Comparison of ENCODE assay signal across 11 cellular contexts in genomic region chr4:123340381-123340701, GRCh38. TPM values are rescaled to one million over a fixed set of nuclear protein-coding genes. Genes with fewer than 3 reads are reported as not detected.
DNase-seq lines count a peak whose midpoint lies in the region; ATAC-seq and TF ChIP-seq lines count a peak whose summit lies in the region.
"Had no signal": no experiment of that assay in that cellular context is flagged by ENCODE, and none has a peak within 500 bp of the region (broad histone marks: within the 10 kb centered on the region; RNA-seq: fewer than 3 reads in every experiment).

No MANE protein-coding gene starts in this region.

- BruUV-seq in PC-9 (replicated peaks; lab: Mats Ljungman, UMichigan), result no TSS peak

- no peaks in the 10 kb centered on the region for H3K79me2 ChIP-seq in PC-9 (ENCODE audit: low read depth)
- no peaks in the 10 kb centered on the region for H3K79me2 ChIP-seq in fibroblast of lung (ENCODE audit: control insufficient read depth, insufficient read depth, low read length)

- H3K36me3 Mint-ChIP-seq in progenitor cell of endocrine pancreas (ENCODE audit: insufficient read depth), result no peaks in the 10 kb centered on the region
- H3K36me3 Mint-ChIP-seq: activated naive CD8-positive, alpha-beta T cell had no signal

- no peak overlapping the region for H3K4me3 Mint-ChIP-seq in progenitor cell of endocrine pancreas (ENCODE audit: low read depth)
- H3K4me3 Mint-ChIP-seq: activated naive CD8-positive, alpha-beta T cell; T-helper 17 cell had no signal

- H3K36me3 ChIP-seq in PC-9 (ENCODE audit: low read depth) (no peaks in the 10 kb centered on the region), fibroblast of lung (ENCODE audit: control insufficient read depth, insufficient read depth, low read length) (no peaks in the 10 kb centered on the region)
- H3K36me3 ChIP-seq: upper lobe of left lung had no signal

- H3K27ac ChIP-seq in PC-9, result peak overlapping the region; percentile 72
- H3K27ac ChIP-seq in fibroblast of lung (ENCODE audit: insufficient read depth, low read length), result peak overlapping the region; percentile 40
- H3K27ac ChIP-seq: upper lobe of left lung had no signal

- H3K4me1 Mint-ChIP-seq in progenitor cell of endocrine pancreas (ENCODE audit: low read depth), result peaks cover 3% of the 10 kb centered on the region
- H3K4me1 Mint-ChIP-seq: T-helper 17 cell had no signal

- ATAC-seq in HG02763 (IDR thresholded peaks at IDR 0.05; ENCODE audit: unreplicated experiment) (no peak), GM21576 (IDR thresholded peaks at IDR 0.05; ENCODE audit: unreplicated experiment) (no peak), GM21381 (IDR thresholded peaks at IDR 0.05; ENCODE audit: unreplicated experiment) (no peak)
- ATAC-seq: T-helper 17 cell had no signal

- CTCF ChIA-PET in PC-9 (lab: Charles Lee), result no interaction called here

- H3K27me3 ChIP-seq in PC-9 (ENCODE audit: insufficient read depth, low read depth), result no peaks in the 10 kb centered on the region
- no peaks in the 10 kb centered on the region for H3K27me3 ChIP-seq in fibroblast of lung (ENCODE audit: control insufficient read depth, insufficient read depth, low read length)
- H3K27me3 ChIP-seq: upper lobe of left lung had no signal

- intact Hi-C loops in PC-9 (cut with micrococcal nuclease; ENCODE audit: unreplicated experiment), result no loop called here

- peaks cover 4% of the 10 kb centered on the region for H3K9me3 Mint-ChIP-seq in progenitor cell of endocrine pancreas (ENCODE audit: low read depth)

- DNase-seq in ELR (ENCODE audit: low read depth) (peak; percentile 91), PC-9 (peak; percentile 16 to 94), fibroblast of lung (ENCODE audit: low read depth in 2 of 2) (peak; percentile 89 to 92), renal cortical epithelial cell (ENCODE audit: low read depth) (peak; percentile 95), progenitor cell of endocrine pancreas (ENCODE audit: low spot score, unreplicated experiment) (no peak)
- DNase-seq: T-helper 17 cell, upper lobe of left lung had no signal

- H3F3A ChIP-seq in PC-9 (ENCODE audit: insufficient read depth, low read depth), result peaks cover 11% of the 10 kb centered on the region

- H3K9me2 ChIP-seq in PC-9 (ENCODE audit: insufficient read depth), result no peaks in the 10 kb centered on the region

- no peak overlapping the region for H3K9ac ChIP-seq in fibroblast of lung (ENCODE audit: insufficient read depth, low read length)

- H3K4me2 ChIP-seq in PC-9 (peak overlapping the region; percentile 36), fibroblast of lung (ENCODE audit: extremely low read depth, insufficient read depth, low read length) (no peak overlapping the region)

- TF ChIP-seq CTCF in PC-9 (conservative IDR thresholded peaks at IDR 0.05) (no peak), fibroblast of lung (conservative IDR thresholded peaks at IDR 0.05 in 1 of 2, IDR thresholded peaks at IDR 0.05 in 1 of 2; ENCODE audit: low read depth in 1 of 2, low read length in 2 of 2) (no peak), progenitor cell of endocrine pancreas (IDR thresholded peaks at IDR 0.05; ENCODE audit: unreplicated experiment) (no peak)

- no peak overlapping the region for H3K27ac Mint-ChIP-seq in progenitor cell of endocrine pancreas
- H3K27ac Mint-ChIP-seq: activated naive CD8-positive, alpha-beta T cell; T-helper 17 cell had no signal

- H3K27me3 Mint-ChIP-seq in progenitor cell of endocrine pancreas, result no peaks in the 10 kb centered on the region

- peaks cover 4% of the 10 kb centered on the region; the same call in 1 of the 2 replicates for H3K9me3 ChIP-seq in PC-9 (ENCODE audit: insufficient read depth, low read depth)
- H3K9me3 ChIP-seq in fibroblast of lung (ENCODE audit: control insufficient read depth, insufficient read depth, low read depth, low read length), result no peaks in the 10 kb centered on the region
- H3K9me3 ChIP-seq: upper lobe of left lung had no signal

- H3K4me3 ChIP-seq in PC-9, result no peak overlapping the region
- H3K4me3 ChIP-seq in fibroblast of lung (replicated peaks in 1 of 4; ENCODE audit: control extremely low read depth in 1 of 4, insufficient read depth in 1 of 4, low read depth in 3 of 4, low read length in 4 of 4), result no peak overlapping the region
- H3K4me3 ChIP-seq: upper lobe of left lung had no signal

- POLR2A ChIA-PET in PC-9 (lab: Charles Lee; ENCODE audit: unreplicated experiment), result no interaction called here

- no peaks in the 10 kb centered on the region for H4K20me1 ChIP-seq in PC-9 (ENCODE audit: insufficient read depth)
- no peaks in the 10 kb centered on the region for H4K20me1 ChIP-seq in fibroblast of lung (ENCODE audit: control insufficient read depth, extremely low read depth, insufficient read depth, low read length)

- H3K4me1 ChIP-seq in PC-9 (replicated peaks; ENCODE audit: insufficient read depth) (peaks cover 18% of the 10 kb centered on the region), fibroblast of lung (ENCODE audit: control insufficient read depth, extremely low read depth, insufficient read depth, low read length) (peaks cover 3% of the 10 kb centered on the region)
- H3K4me1 ChIP-seq: upper lobe of left lung had no signal

- peak overlapping the region; percentile 60 for H2AFZ ChIP-seq in PC-9
- peak overlapping the region; percentile 76 for H2AFZ ChIP-seq in fibroblast of lung (ENCODE audit: low read length)

RNA-seq across cellular contexts. Expression of gene SPRY1, which starts 56.3 kb away (rescaled TPM):
- 13.1 and 18.3 TPM in 2 replicates for total RNA-seq in PC-9 (2021)
- 14.9 and 21.3 TPM in 2 replicates for total RNA-seq in fibroblast of lung
- polyA plus RNA-seq in fibroblast of lung, result 15.3 and 23.9 TPM in 2 replicates
- polyA plus RNA-seq in fibroblast of lung (2012), result 21.2 and 41.6 TPM in 2 replicates
- polyA minus RNA-seq in fibroblast of lung (ENCODE audit: low replicate concordance), result 38.5 and 59.3 TPM in 2 replicates
- total RNA-seq in renal cortical epithelial cell, result 7.9 and 8.0 TPM in 2 replicates
- 52.0 and 54.1 TPM in 2 replicates for total RNA-seq in progenitor cell of endocrine pancreas
